In genomic region chr17:60135160-60135950, GRCh38 we compare ENCODE assay signal across 8 cellular contexts. TPM values are rescaled to one million over a fixed set of nuclear protein-coding genes. Genes with fewer than 3 reads are reported as not detected.
DNase-seq lines count a peak whose midpoint lies in the region; ATAC-seq and TF ChIP-seq lines count a peak whose summit lies in the region.

No MANE protein-coding gene starts in this region.

- peak overlapping the region; percentile 92 for H3K4me3 Mint-ChIP-seq in CD4-positive, alpha-beta T cell
- H3K4me3 Mint-ChIP-seq in activated T-cell treated with anti-CD3 and anti-CD28 coated beads, Interleukin-2, amount 50 U/mL, for 24 hours, result peak overlapping the region; percentile 85

- peaks cover 25% of the 10 kb centered on the region for H3K27me3 ChIP-seq in CD4-positive, alpha-beta T cell (ENCODE audit: control insufficient read depth, insufficient read depth, low read length)
- peaks cover 13% of the 10 kb centered on the region for H3K27me3 ChIP-seq in HL-60 (ENCODE audit: insufficient read depth, poor library complexity, severe bottlenecking)
- H3K27me3 ChIP-seq in OCI-LY1 (ENCODE audit: insufficient read depth, low read length), result no peaks in the 10 kb centered on the region
- H3K27me3 ChIP-seq in esophagus (ENCODE audit: control insufficient read depth in 1 of 2, insufficient read depth in 2 of 2, low read length in 2 of 2), result peaks cover 0 to 12% of the 10 kb centered on the region in 2 donors
- peaks cover 12 to 22% of the 10 kb centered on the region in 2 donors for H3K27me3 ChIP-seq in muscle layer of colon (ENCODE audit: control insufficient read depth in 1 of 2, insufficient read depth in 2 of 2, low read length in 2 of 2)

- peaks cover 35% of the 10 kb centered on the region for H3K27me3 Mint-ChIP-seq in CD4-positive, alpha-beta T cell
- H3K27me3 Mint-ChIP-seq in activated T-cell treated with anti-CD3 and anti-CD28 coated beads, Interleukin-2, amount 50 U/mL, for 24 hours, result peaks cover 31% of the 10 kb centered on the region

- H3K79me2 ChIP-seq in OCI-LY1 (ENCODE audit: insufficient read depth, low read length), result no peaks in the 10 kb centered on the region

- peaks cover 17% of the 10 kb centered on the region for H3K4me1 ChIP-seq in OCI-LY1 (ENCODE audit: insufficient read depth, low read length, severe bottlenecking)
- H3K4me1 ChIP-seq in esophagus (ENCODE audit: control insufficient read depth in 2 of 2, insufficient read depth in 2 of 2, low read length in 1 of 2), result peaks cover 0 to 13% of the 10 kb centered on the region in 2 donors
- peaks cover 13% of the 10 kb centered on the region for H3K4me1 ChIP-seq in muscle layer of colon (ENCODE audit: insufficient read depth, low read length)

- ATAC-seq in CD4-positive, alpha-beta T cell (ENCODE audit: poor library complexity), result peak; percentile 86
- ATAC-seq in GM19397 (IDR thresholded peaks at IDR 0.05; ENCODE audit: unreplicated experiment), result peak; percentile 85

- H3K9me2 ChIP-seq in OCI-LY1 (ENCODE audit: low read depth, low read length), result no peaks in the 10 kb centered on the region

- peak; percentile 55 to 76 (median 65) for DNase-seq in CD4-positive, alpha-beta T cell
- peak; percentile 55 to 93 for DNase-seq in HL-60 (ENCODE audit: low read depth in 1 of 2, low spot score in 1 of 2)
- DNase-seq in activated T-cell treated with anti-CD3 and anti-CD28 coated beads, Interleukin-2, amount 50 U/mL, for 24 hours, result peak; percentile 87
- peak; percentile 38 to 46 for DNase-seq in stimulated activated CD8-positive, alpha-beta memory T cell treated with anti-CD3 and anti-CD28 coated beads, Interleukin-7, amount 100 ng/mL, for 1 hour (ENCODE audit: low read depth in 2 of 2)

- H3K27ac ChIP-seq in CD4-positive, alpha-beta T cell (ENCODE audit: low read depth, low read length), result no peak overlapping the region
- H3K27ac ChIP-seq in HL-60 (replicated peaks), result peak overlapping the region; percentile 58
- peak overlapping the region; percentile 1 for H3K27ac ChIP-seq in OCI-LY1 (ENCODE audit: low read depth, low read length, poor library complexity, severe bottlenecking)
- H3K27ac ChIP-seq in esophagus (ENCODE audit: low read depth in 2 of 2, low read length in 1 of 2), result peak overlapping the region; percentile 32 to 53
- H3K27ac ChIP-seq in muscle layer of colon (ENCODE audit: low read depth, low read length), result peak overlapping the region; percentile 78

- 0 out of 2 replicates have a peak overlapping the region, but pooled peaks have one; percentile 31 for H2AFZ ChIP-seq in OCI-LY1 (ENCODE audit: low read length)

- H3K27ac Mint-ChIP-seq in CD4-positive, alpha-beta T cell, result peak overlapping the region; percentile 34
- peak overlapping the region; percentile 89 for H3K27ac Mint-ChIP-seq in activated T-cell treated with anti-CD3 and anti-CD28 coated beads, Interleukin-2, amount 50 U/mL, for 24 hours

- H3K36me3 ChIP-seq in OCI-LY1 (ENCODE audit: insufficient read depth, low read length) (no peaks in the 10 kb centered on the region), esophagus (ENCODE audit: control insufficient read depth in 2 of 2, insufficient read depth in 2 of 2, low read length in 1 of 2) (no peaks in the 10 kb centered on the region), muscle layer of colon (ENCODE audit: insufficient read depth, low read length) (no peaks in the 10 kb centered on the region)

- H4K20me1 ChIP-seq in OCI-LY1 (ENCODE audit: insufficient read depth, low read length), result no peaks in the 10 kb centered on the region

- no peaks in the 10 kb centered on the region for H3K9me3 ChIP-seq in CD4-positive, alpha-beta T cell (ENCODE audit: control insufficient read depth, low read length)
- H3K9me3 ChIP-seq in OCI-LY1 (ENCODE audit: low read length), result no peaks in the 10 kb centered on the region
- H3K9me3 ChIP-seq in esophagus (ENCODE audit: control insufficient read depth in 2 of 2, insufficient read depth in 1 of 2, low read depth in 1 of 2, low read length in 1 of 2), result peaks cover 0 to 6% of the 10 kb centered on the region in 2 donors
- H3K9me3 ChIP-seq in muscle layer of colon (ENCODE audit: low read length), result no peaks in the 10 kb centered on the region

- 3 to 4% methylated on average over 53 of the region's 53 CpGs for WGBS in esophagus, 2 donors

- H3K9me3 Mint-ChIP-seq in CD4-positive, alpha-beta T cell, result no peaks in the 10 kb centered on the region
- H3K9me3 Mint-ChIP-seq in activated T-cell treated with anti-CD3 and anti-CD28 coated beads, Interleukin-2, amount 50 U/mL, for 24 hours, result peaks cover 4% of the 10 kb centered on the region

- H3K4me2 ChIP-seq in OCI-LY1 (ENCODE audit: low read length), result peak overlapping the region; percentile 95

- CTCF ChIA-PET in CD4-positive, alpha-beta T cell (lab: Charles Lee), result interaction anchor here (1.2 kb wide), 1 partner anchor 286 kb away, joined by 3 read pairs; no protein-coding TSS in a partner anchor

- intact Hi-C loops in CD4-positive, alpha-beta T cell (cut with DNase I, micrococcal nuclease), result no loop called here

- no peak for TF ChIP-seq CTCF in CD4-positive, alpha-beta T cell (IDR thresholded peaks at IDR 0.05)
- TF ChIP-seq CTCF in HL-60 (IDR thresholded peaks at IDR 0.05; ENCODE audit: insufficient read depth, low read length) (no peak), OCI-LY1 (IDR thresholded peaks at IDR 0.05; ENCODE audit: low read length) (no peak)

- peak overlapping the region; percentile 54 for H3K4me3 ChIP-seq in HL-60 (replicated peaks; ENCODE audit: insufficient read depth, low read length)
- peak overlapping the region; percentile 67 for H3K4me3 ChIP-seq in OCI-LY1 (ENCODE audit: low read depth, low read length, poor library complexity, severe bottlenecking)
- H3K4me3 ChIP-seq in esophagus (ENCODE audit: low read depth in 1 of 2, low read length in 2 of 2), result peak overlapping the region; percentile 48 to 58
- H3K4me3 ChIP-seq in muscle layer of colon (ENCODE audit: low read depth in 1 of 2, low read length in 2 of 2), result peak overlapping the region; percentile 67 to 93

- peak overlapping the region; percentile 57 for H3K9ac ChIP-seq in OCI-LY1 (ENCODE audit: low read length)
- H3K9ac ChIP-seq in muscle layer of colon (ENCODE audit: low read length), result peak overlapping the region; percentile 18

- POLR2A ChIA-PET in CD4-positive, alpha-beta T cell (lab: Charles Lee), result interaction anchor here (0.6 kb wide), 1 partner anchor 11 kb away, joined by 3 read pairs; no protein-coding TSS in a partner anchor

- H3K36me3 Mint-ChIP-seq in CD4-positive, alpha-beta T cell (ENCODE audit: low read depth), result peaks cover 4% of the 10 kb centered on the region
- peaks cover 23% of the 10 kb centered on the region for H3K36me3 Mint-ChIP-seq in activated T-cell treated with anti-CD3 and anti-CD28 coated beads, Interleukin-2, amount 50 U/mL, for 24 hours (ENCODE audit: low read depth)

- H3K4me1 Mint-ChIP-seq in CD4-positive, alpha-beta T cell (ENCODE audit: low read depth), result peaks cover 29% of the 10 kb centered on the region
- peaks cover 36% of the 10 kb centered on the region for H3K4me1 Mint-ChIP-seq in activated T-cell treated with anti-CD3 and anti-CD28 coated beads, Interleukin-2, amount 50 U/mL, for 24 hours (ENCODE audit: low read depth)

- no peaks in the 10 kb centered on the region for H3F3A ChIP-seq in OCI-LY1 (ENCODE audit: insufficient read depth, low read length)

RNA-seq across cellular contexts. Expression of gene CA4, which starts 14.4 kb away (rescaled TPM):
- not detected for total RNA-seq in CD4-positive, alpha-beta T cell
- 1 to 10 TPM in 1 of 2 donors, under 1 TPM in 1; 0.45 to 1.5 TPM for polyA plus RNA-seq in esophagus

RNA-seq across cellular contexts. Expression of gene HEATR6, which starts 56.6 kb away (rescaled TPM):
- 1 to 10 TPM; 9.0 to 9.1 TPM for total RNA-seq in CD4-positive, alpha-beta T cell
- polyA plus RNA-seq in esophagus, result 1 to 10 TPM; 4.2 to 5.9 TPM
